In the genomic region with DNA sequence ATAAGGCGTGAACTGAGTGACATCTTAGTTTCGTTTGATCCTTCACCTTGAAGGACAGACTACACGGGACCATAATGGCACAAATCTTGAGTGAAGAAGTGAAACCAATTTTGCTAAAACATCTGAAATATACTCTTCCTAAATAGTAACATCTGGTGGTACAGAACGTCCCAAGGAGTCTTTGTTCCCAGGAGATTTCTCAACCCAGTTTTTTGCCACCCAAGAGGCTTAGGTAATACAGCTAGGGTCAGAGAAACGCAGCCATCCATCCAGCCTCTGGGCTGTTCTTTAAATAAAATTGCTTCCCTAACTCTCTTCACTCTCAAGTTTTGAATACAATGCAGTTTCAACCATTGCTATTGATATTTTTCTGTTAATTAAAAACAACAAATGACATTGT, we compare ENCODE assay signal across 14 cellular contexts.
"Had no signal": no experiment of that assay in that cellular context is flagged by ENCODE, and none has a peak within 500 bp of the region (broad histone marks: within the 10 kb centered on the region; RNA-seq: fewer than 3 reads in every experiment).

No MANE protein-coding gene starts in this region.

- DNase-seq: activated CD4-positive, alpha-beta T cell treated with anti-CD3 and anti-CD28 coated beads for 1 hour; activated CD4-positive, alpha-beta T cell treated with anti-CD3 and anti-CD28 coated beads, Interleukin-2, amount 50 U/mL, for 48 hours; activated T-cell treated with anti-CD3 and anti-CD28 coated beads, Interleukin-2, amount 50 U/mL, for 48 hours; central memory CD4-positive, alpha-beta T cell; effector CD4-positive, alpha-beta T cell; immature natural killer cell; naive thymus-derived CD4-positive, alpha-beta T cell; occipital lobe; spleen; stimulated activated CD4-positive, alpha-beta T cell treated with anti-CD3 and anti-CD28 coated beads, Interleukin-1b, Interleukin-23, amount 100 ng/mL, for 48 hours; stimulated activated naive B cell treated with anti-CD40 and anti-IgM and Interleukin-4, amounts not matched to agents 10 μg/mL and 1 μg/mL and 100 μg/mL, for 72 hours; substantia nigra; SW 1271 had no signal

- H3K4me1 ChIP-seq: spleen had no signal

- H3K36me3 ChIP-seq: spleen had no signal

- H3K9me3 ChIP-seq: spleen had no signal

- H3K27ac ChIP-seq: coronary artery had no signal

- H3K4me3 ChIP-seq: coronary artery, spleen had no signal

- H3K27me3 ChIP-seq: spleen had no signal
